8 cellular contexts compared by ENCODE assay signal in genomic region chrX:12999422-12999821, GRCh38. TPM values are rescaled to one million over a fixed set of nuclear protein-coding genes. Genes with fewer than 3 reads are reported as not detected.
DNase-seq lines count a peak whose midpoint lies in the region; ATAC-seq and TF ChIP-seq lines count a peak whose summit lies in the region.

No MANE protein-coding gene starts in this region.

- H3K27me3 ChIP-seq in CD4-positive, alpha-beta memory T cell (ENCODE audit: insufficient read depth, low read length): no peaks in the 10 kb centered on the region
- H3K27me3 ChIP-seq in Panc1 (ENCODE audit: control insufficient read depth, insufficient read depth, low read length) (no peaks in the 10 kb centered on the region), gastrocnemius medialis (no peaks in the 10 kb centered on the region)

- ATAC-seq in GM21515 (IDR thresholded peaks at IDR 0.05; ENCODE audit: unreplicated experiment) (peak; percentile 48), Panc1 (no peak), gastrocnemius medialis (no peak)

- POLR2A ChIA-PET in CD4-positive, alpha-beta memory T cell (lab: Charles Lee; ENCODE audit: partially characterized antibody): interaction anchor here (1.0 to 8.7 kb wide), 16 partner anchors 8 to 92 kb away, joined by 3 to 426 read pairs (median 12); partner anchors contain the start of gene TMSB4X
- POLR2A ChIA-PET in Panc1 (lab: Charles Lee): no interaction called here

- H3K4me3 Mint-ChIP-seq in CD4-positive, alpha-beta memory T cell: peak overlapping the region; percentile 71 to 88 (median 78)

- H3K4me3 ChIP-seq in CD4-positive, alpha-beta memory T cell (ENCODE audit: low read length in 2 of 2): peak overlapping the region in 1 of 2 donors; percentile 2
- H3K4me3 ChIP-seq in Panc1 (ENCODE audit: low read depth in 2 of 2, low read length in 2 of 2) (no peak overlapping the region), gastrocnemius medialis (no peak overlapping the region)

- TF ChIP-seq CTCF in Panc1 (IDR thresholded peaks at IDR 0.05) (no peak), gastrocnemius medialis (IDR thresholded peaks at IDR 0.05 in 4 of 5, conservative IDR thresholded peaks at IDR 0.05 in 1 of 5) (no peak), GM13977 (IDR thresholded peaks at IDR 0.05; ENCODE audit: extremely low read depth, insufficient read depth, missing control alignments) (no peak)

- peak; percentile 53 to 76 (median 61) for DNase-seq in CD4-positive, alpha-beta memory T cell
- DNase-seq in Panc1 (ENCODE audit: low read depth, low spot score) (no peak), globus pallidus (ENCODE audit: low spot score) (peak; percentile 36), gastrocnemius medialis (no peak), LoVo (ENCODE audit: low spot score) (no peak), GM13977 (ENCODE audit: low spot score) (no peak), putamen (ENCODE audit: low spot score) (no peak)

- no peak for TF ChIP-seq POLR2A in gastrocnemius medialis (IDR thresholded peaks at IDR 0.05)

- in situ Hi-C loops in Panc1 (cut with HindIII; ENCODE audit: low pct_unique_long_range_greater_than_20kb, low sequenced_read_pairs): no loop called here
- in situ Hi-C loops in gastrocnemius medialis (cut with MboI; ENCODE audit: low sequenced_read_pairs in 4 of 4): no loop called here
- in situ Hi-C loops in GM13977 (cut with MboI; ENCODE audit: low pct_unique_long_range_greater_than_20kb, low sequenced_read_pairs, unreplicated experiment): loop anchor here (10.0 to 25.0 kb wide), 2 partner anchors 255 to 688 kb away; partner anchors contain the start of gene RAB9A

- H3K27me3 Mint-ChIP-seq in CD4-positive, alpha-beta memory T cell: no peaks in the 10 kb centered on the region

- H3K9me3 Mint-ChIP-seq in CD4-positive, alpha-beta memory T cell: peaks cover 0 to 1% (median 0%) of the 10 kb centered on the region in 8 donors

- peaks cover 82% of the 10 kb centered on the region for H3K4me1 ChIP-seq in CD4-positive, alpha-beta memory T cell (ENCODE audit: insufficient read depth, low read length)
- H3K4me1 ChIP-seq in Panc1 (ENCODE audit: control insufficient read depth, insufficient read depth, low read length) (peaks cover 7% of the 10 kb centered on the region), gastrocnemius medialis (no peaks in the 10 kb centered on the region)

- H3K4me1 Mint-ChIP-seq in CD4-positive, alpha-beta memory T cell: peaks cover 36 to 80% (median 63%) of the 10 kb centered on the region in 4 donors

- no peaks in the 10 kb centered on the region for H3K9me3 ChIP-seq in CD4-positive, alpha-beta memory T cell (ENCODE audit: control insufficient read depth in 1 of 2, low read length in 2 of 2)
- H3K9me3 ChIP-seq in Panc1 (ENCODE audit: control insufficient read depth, insufficient read depth, low read depth, low read length) (no peaks in the 10 kb centered on the region), gastrocnemius medialis (no peaks in the 10 kb centered on the region)

- no peaks in the 10 kb centered on the region for H3K36me3 Mint-ChIP-seq in CD4-positive, alpha-beta memory T cell

- no TSS peak for BruUV-seq in Panc1 (replicated peaks; lab: Mats Ljungman, UMichigan)

- H3K36me3 ChIP-seq in CD4-positive, alpha-beta memory T cell (ENCODE audit: insufficient read depth, low read length): no peaks in the 10 kb centered on the region
- H3K36me3 ChIP-seq in Panc1 (ENCODE audit: control insufficient read depth, insufficient read depth, low read length) (no peaks in the 10 kb centered on the region), gastrocnemius medialis (no peaks in the 10 kb centered on the region)

- intact Hi-C loops in CD4-positive, alpha-beta memory T cell (cut with micrococcal nuclease): loop anchor here (1.0 to 2.0 kb wide), 2 partner anchors 13 to 21 kb away; no protein-coding TSS in a partner anchor
- intact Hi-C loops in Panc1 (cut with micrococcal nuclease; ENCODE audit: unreplicated experiment) (no loop called here), gastrocnemius medialis (cut with DNase I; ENCODE audit: low total_unique reads) (no loop called here)

- peak overlapping the region; percentile 72 for H3K27ac ChIP-seq in CD4-positive, alpha-beta memory T cell (ENCODE audit: low read depth, low read length)
- H3K27ac ChIP-seq in Panc1 (ENCODE audit: low read length) (peak overlapping the region; percentile 71), gastrocnemius medialis (peak overlapping the region in 1 of 4 donors; percentile 36)

- CTCF ChIA-PET in CD4-positive, alpha-beta memory T cell (lab: Charles Lee; ENCODE audit: partially characterized antibody): interaction anchor here (0.9 to 4.5 kb wide), 4 partner anchors 21 to 92 kb away, joined by 3 to 21 read pairs (median 4); no protein-coding TSS in a partner anchor
- CTCF ChIA-PET in Panc1 (lab: Charles Lee): no interaction called here

- H3K27ac Mint-ChIP-seq in CD4-positive, alpha-beta memory T cell: peak overlapping the region; percentile 91 to 98 (median 94)

RNA-seq across cellular contexts. Expression of gene TMSB4X, which starts 24.5 kb away (rescaled TPM):
- total RNA-seq in CD4-positive, alpha-beta memory T cell: 1,000 to 10,000 TPM; 4,851 to 5,116 TPM
- polyA plus RNA-seq in CD4-positive, alpha-beta memory T cell: over 10,000 TPM; 27,942 to 36,115 TPM
- total RNA-seq in Panc1 (2021; ENCODE audit: unreplicated experiment) (2,928 TPM), gastrocnemius medialis (100 to 1,000 TPM; 492 to 653 (median 526) TPM)
- polyA plus RNA-seq in Panc1 (2012; ENCODE audit: insufficient read length): 5,442 TPM

RNA-seq across cellular contexts. Expression of gene FAM9C, which starts 45.0 kb away (rescaled TPM):
- total RNA-seq in CD4-positive, alpha-beta memory T cell: not detected
- polyA plus RNA-seq in CD4-positive, alpha-beta memory T cell: under 1 TPM in 1 of 2 donors, not detected in 1; 0.34 TPM
- total RNA-seq in Panc1 (2021; ENCODE audit: unreplicated experiment) (not detected), gastrocnemius medialis (not detected)
- not detected for polyA plus RNA-seq in Panc1 (2012; ENCODE audit: insufficient read length)

Comparison
In these comparisons a context has a peak if more than half of its experiments do, and no peak if none do; other contexts are left out.
1. DNase-seq: peak in CD4-positive, alpha-beta memory T cell (5 of 5) and globus pallidus (single experiment); none in Panc1 (single experiment), gastrocnemius medialis (0 of 2), LoVo (single experiment), GM13977 (single experiment) and putamen (single experiment).